ENCODE assay signal across 7 cellular contexts in the genomic region with DNA sequence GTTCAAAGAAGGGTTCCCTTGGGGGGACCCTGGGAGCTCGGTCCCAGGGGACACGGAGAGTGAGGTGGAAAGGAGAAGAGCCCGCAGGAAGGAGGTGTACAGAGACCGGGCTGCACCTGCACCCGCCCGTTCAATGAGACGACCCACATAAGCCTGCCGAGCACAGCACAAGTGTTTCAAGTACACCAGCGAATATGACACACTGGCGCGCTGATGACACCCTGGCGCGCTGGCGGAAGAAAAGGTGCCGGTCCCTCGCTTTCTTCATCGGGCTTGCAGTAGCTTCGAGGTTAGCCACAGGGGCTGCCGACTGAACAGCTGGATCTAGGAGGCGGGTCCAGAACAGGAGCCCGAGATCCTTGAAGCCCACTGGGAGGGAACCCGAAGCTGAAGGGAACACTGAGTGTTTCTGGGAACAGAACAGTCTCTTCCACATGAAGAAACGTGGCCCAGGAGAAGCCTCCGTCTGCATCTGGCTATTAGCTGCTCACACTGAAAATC. TPM values are rescaled to one million over a fixed set of nuclear protein-coding genes. Genes with fewer than 3 reads are reported as not detected.
DNase-seq lines count a peak whose midpoint lies in the region; ATAC-seq and TF ChIP-seq lines count a peak whose summit lies in the region.

No MANE protein-coding gene starts in this region.

- H3K9ac ChIP-seq in smooth muscle cell (ENCODE audit: low read depth), result no peak overlapping the region

- H3K4me1 Mint-ChIP-seq in T-cell, result peaks cover 23 to 33% (median 25%) of the 10 kb centered on the region in 3 donors

- H4K20me1 ChIP-seq in smooth muscle cell (ENCODE audit: low read depth), result peaks cover 13% of the 10 kb centered on the region

- peak overlapping the region; percentile 17 to 64 for H3K27ac Mint-ChIP-seq in T-cell

- H2AFZ ChIP-seq in smooth muscle cell (ENCODE audit: low read depth), result no peak overlapping the region

- peak overlapping the region; percentile 87 for H3K4me2 ChIP-seq in smooth muscle cell

- no peak for TF ChIP-seq CTCF in HFF-Myc (IDR thresholded peaks at IDR 0.05; ENCODE audit: low read depth, low read length, missing control alignments)
- TF ChIP-seq CTCF in smooth muscle cell (IDR thresholded peaks at IDR 0.05; ENCODE audit: borderline replicate concordance, insufficient read depth, poor library complexity, severe bottlenecking), result no peak

- H3K27me3 ChIP-seq in smooth muscle cell (ENCODE audit: low read depth), result no peaks in the 10 kb centered on the region

- no peak for TF ChIP-seq POLR2A in erythroblast (IDR thresholded peaks at IDR 0.05; ENCODE audit: low read length)

- H3K4me3 Mint-ChIP-seq in T-cell, result peak overlapping the region; percentile 81 to 87 (median 82)

- no peaks in the 10 kb centered on the region for H3K9me3 ChIP-seq in smooth muscle cell (replicated peaks; ENCODE audit: low read depth)

- peak overlapping the region; percentile 77 for H3K4me3 ChIP-seq in HFF-Myc (replicated peaks; ENCODE audit: low read depth, low read length)
- peak overlapping the region; percentile 73 for H3K4me3 ChIP-seq in smooth muscle cell

- H3F3A ChIP-seq in smooth muscle cell (ENCODE audit: low read depth), result no peaks in the 10 kb centered on the region

- no peaks in the 10 kb centered on the region for H3K36me3 ChIP-seq in smooth muscle cell (ENCODE audit: low read depth)

- H3K9me3 Mint-ChIP-seq in T-cell, result no peaks in the 10 kb centered on the region

- peaks cover 13% of the 10 kb centered on the region for H3K79me2 ChIP-seq in smooth muscle cell (ENCODE audit: low read depth)

- 92% methylated on average over 24 of the region's 24 CpGs for whole genome bisulfite sequencing in smooth muscle cell (ENCODE audit: low lambda C conversion rate)

- POLR2A ChIA-PET in T-cell (lab: Charles Lee), result no interaction called here

- CTCF ChIA-PET in T-cell (lab: Charles Lee), result no interaction called here

- H3K36me3 Mint-ChIP-seq in T-cell, result peaks cover 17% of the 10 kb centered on the region

- no peak for DNase-seq in HFF-Myc (ENCODE audit: extremely low read depth, low read depth)
- DNase-seq in T-cell, result peak in 1 of 34 experiments; percentile 7
- DNase-seq in fibroblast of peridontal ligament (ENCODE audit: extremely low read depth), result peak; percentile 7
- DNase-seq in smooth muscle cell (lab: John Stamatoyannopoulos, UW; ENCODE audit: unreplicated experiment), result no peak
- no peak for DNase-seq in HPDE6-E6E7 (ENCODE audit: extremely low spot score)
- DNase-seq in erythroblast (lab: John Stamatoyannopoulos, UW), result no peak
- DNase-seq in activated effector memory CD4-positive, alpha-beta T cell treated with anti-CD3 and anti-CD28 coated beads, Interleukin-2, amount 50 U/mL, for 16 hours, result no peak

- no peak for ATAC-seq in T-cell (replicated peaks in 1 of 4)

- H3K4me1 ChIP-seq in smooth muscle cell (ENCODE audit: low read depth), result no peaks in the 10 kb centered on the region

- H3K27me3 Mint-ChIP-seq in T-cell, result no peaks in the 10 kb centered on the region

- H3K27ac ChIP-seq in smooth muscle cell (ENCODE audit: low read depth), result no peak overlapping the region

RNA-seq across cellular contexts. Expression of a gene that starts 1.4 kb away (rescaled TPM):
- total RNA-seq in T-cell (100 to 1,000 TPM in 2 of 5 donors, 10 to 100 TPM in 3; 65.9 to 125 (median 96.2) TPM), smooth muscle cell (47.5 and 58.0 TPM in 2 replicates)
- 62.3 and 72.6 TPM in 2 replicates for polyA plus RNA-seq in smooth muscle cell

RNA-seq across cellular contexts. Expression of a gene that starts 47.7 kb away (rescaled TPM):
- total RNA-seq in T-cell (100 to 1,000 TPM in 3 of 5 donors, 10 to 100 TPM in 2; 54.1 to 119 (median 112) TPM), smooth muscle cell (16.5 and 22.8 TPM in 2 replicates)
- 11.9 and 19.9 TPM in 2 replicates for polyA plus RNA-seq in smooth muscle cell
